Comparison of ENCODE assay signal across 11 cellular contexts in genomic region chr6:159045826-159046225, GRCh38. TPM values are rescaled to one million over a fixed set of nuclear protein-coding genes. Genes with fewer than 3 reads are reported as not detected.
DNase-seq lines count a peak whose midpoint lies in the region; ATAC-seq lines count a peak whose summit lies in the region.
"Had no signal": no experiment of that assay in that cellular context is flagged by ENCODE, and none has a peak within 500 bp of the region (broad histone marks: within the 10 kb centered on the region; RNA-seq: fewer than 3 reads in every experiment).

No MANE protein-coding gene starts in this region.

- peak overlapping the region; percentile 87 for H3K4me3 Mint-ChIP-seq in activated CD4-positive, alpha-beta T cell treated with anti-CD3 and anti-CD28 coated beads for 36 hours
- H3K4me3 Mint-ChIP-seq in activated CD8-positive, alpha-beta T cell treated with anti-CD3 and anti-CD28 coated beads, Interleukin-2, amount 10 ng/mL, durations not matched to agents 7 days and 5 days: peak overlapping the region; percentile 100
- H3K4me3 Mint-ChIP-seq in natural killer cell treated with Interleukin-12 subunit alpha and Interleukin-12 subunit beta and Interleukin-15 and Interleukin-18, amount 100 ng/mL, for 72 hours: peak overlapping the region; percentile 95

- in situ Hi-C loops in KBM-7 (cut with MboI; ENCODE audit: low pct_unique_long_range_greater_than_20kb, low sequenced_read_pairs): no loop called here

- POLR2A ChIA-PET in activated CD4-positive, alpha-beta T cell treated with anti-CD3 and anti-CD28 coated beads for 36 hours (lab: Charles Lee): no interaction called here
- POLR2A ChIA-PET in activated CD8-positive, alpha-beta T cell treated with anti-CD3 and anti-CD28 coated beads, Interleukin-2, amount 10 ng/mL, durations not matched to agents 7 days and 5 days (lab: Charles Lee): interaction anchor here (1.7 to 7.0 kb wide), 3 partner anchors 11 to 234 kb away, joined by 4 to 155 read pairs (median 38); no protein-coding TSS in a partner anchor

- no peaks in the 10 kb centered on the region for H3K9me3 Mint-ChIP-seq in activated CD4-positive, alpha-beta T cell treated with anti-CD3 and anti-CD28 coated beads for 36 hours (ENCODE audit: low read depth)
- no peaks in the 10 kb centered on the region for H3K9me3 Mint-ChIP-seq in activated CD8-positive, alpha-beta T cell treated with anti-CD3 and anti-CD28 coated beads, Interleukin-2, amount 10 ng/mL, durations not matched to agents 7 days and 5 days (ENCODE audit: insufficient read depth)
- no peaks in the 10 kb centered on the region for H3K9me3 Mint-ChIP-seq in natural killer cell treated with Interleukin-12 subunit alpha and Interleukin-12 subunit beta and Interleukin-15 and Interleukin-18, amount 100 ng/mL, for 72 hours

- no peak for ATAC-seq in activated CD4-positive, alpha-beta T cell treated with anti-CD3 and anti-CD28 coated beads for 36 hours
- no peak for ATAC-seq in activated CD8-positive, alpha-beta T cell treated with anti-CD3 and anti-CD28 coated beads, Interleukin-2, amount 10 ng/mL, durations not matched to agents 7 days and 5 days
- no peak for ATAC-seq in natural killer cell treated with Interleukin-12 subunit alpha and Interleukin-12 subunit beta and Interleukin-15 and Interleukin-18, amount 100 ng/mL, for 72 hours

- no peaks in the 10 kb centered on the region for H3K27me3 Mint-ChIP-seq in activated CD4-positive, alpha-beta T cell treated with anti-CD3 and anti-CD28 coated beads for 36 hours
- no peaks in the 10 kb centered on the region for H3K27me3 Mint-ChIP-seq in activated CD8-positive, alpha-beta T cell treated with anti-CD3 and anti-CD28 coated beads, Interleukin-2, amount 10 ng/mL, durations not matched to agents 7 days and 5 days (ENCODE audit: low read depth)
- no peaks in the 10 kb centered on the region for H3K27me3 Mint-ChIP-seq in natural killer cell treated with Interleukin-12 subunit alpha and Interleukin-12 subunit beta and Interleukin-15 and Interleukin-18, amount 100 ng/mL, for 72 hours

- peak overlapping the region; percentile 97 for H3K27ac Mint-ChIP-seq in activated CD4-positive, alpha-beta T cell treated with anti-CD3 and anti-CD28 coated beads for 36 hours
- peak overlapping the region; percentile 99 for H3K27ac Mint-ChIP-seq in activated CD8-positive, alpha-beta T cell treated with anti-CD3 and anti-CD28 coated beads, Interleukin-2, amount 10 ng/mL, durations not matched to agents 7 days and 5 days
- peak overlapping the region; percentile 94 for H3K27ac Mint-ChIP-seq in natural killer cell treated with Interleukin-12 subunit alpha and Interleukin-12 subunit beta and Interleukin-15 and Interleukin-18, amount 100 ng/mL, for 72 hours

- H3K4me1 Mint-ChIP-seq in activated CD4-positive, alpha-beta T cell treated with anti-CD3 and anti-CD28 coated beads for 36 hours: peaks cover 58% of the 10 kb centered on the region
- H3K4me1 Mint-ChIP-seq in activated CD8-positive, alpha-beta T cell treated with anti-CD3 and anti-CD28 coated beads, Interleukin-2, amount 10 ng/mL, durations not matched to agents 7 days and 5 days (ENCODE audit: low read depth): peaks cover 53% of the 10 kb centered on the region
- H3K4me1 Mint-ChIP-seq in natural killer cell treated with Interleukin-12 subunit alpha and Interleukin-12 subunit beta and Interleukin-15 and Interleukin-18, amount 100 ng/mL, for 72 hours (ENCODE audit: low read depth in 2 of 2): peaks cover 38 to 43% of the 10 kb centered on the region in 2 donors

- CTCF ChIA-PET in activated CD4-positive, alpha-beta T cell treated with anti-CD3 and anti-CD28 coated beads for 36 hours (lab: Charles Lee): interaction anchor here (1.8 to 11.9 kb wide), 3 partner anchors 11 to 58 kb away, joined by 12 to 330 read pairs (median 23); no protein-coding TSS in a partner anchor
- CTCF ChIA-PET in activated CD8-positive, alpha-beta T cell treated with anti-CD3 and anti-CD28 coated beads, Interleukin-2, amount 10 ng/mL, durations not matched to agents 7 days and 5 days (lab: Charles Lee): interaction anchor here (7.3 to 11.4 kb wide), 2 partner anchors 10 to 61 kb away, joined by 94 to 426 read pairs; no protein-coding TSS in a partner anchor

- intact Hi-C loops in activated CD4-positive, alpha-beta T cell treated with anti-CD3 and anti-CD28 coated beads for 36 hours (cut with DNase I, micrococcal nuclease): loop anchor here (1.0 to 10.0 kb wide), 6 partner anchors 13 to 649 kb away; partner anchors contain the start of genes RSPH3 (in 1 of the 2) and SOD2 (in 1 of the 2)

- H3K36me3 Mint-ChIP-seq in activated CD4-positive, alpha-beta T cell treated with anti-CD3 and anti-CD28 coated beads for 36 hours (ENCODE audit: low read depth): peaks cover 38% of the 10 kb centered on the region
- H3K36me3 Mint-ChIP-seq in activated CD8-positive, alpha-beta T cell treated with anti-CD3 and anti-CD28 coated beads, Interleukin-2, amount 10 ng/mL, durations not matched to agents 7 days and 5 days (ENCODE audit: low read depth): peaks cover 39% of the 10 kb centered on the region
- H3K36me3 Mint-ChIP-seq in natural killer cell treated with Interleukin-12 subunit alpha and Interleukin-12 subunit beta and Interleukin-15 and Interleukin-18, amount 100 ng/mL, for 72 hours: peaks cover 38% of the 10 kb centered on the region

- DNase-seq in activated CD4-positive, alpha-beta T cell treated with anti-CD3 and anti-CD28 coated beads for 36 hours: no peak
- no peak for DNase-seq in activated CD4-positive, alpha-beta T cell treated with anti-CD3 and anti-CD28 coated beads, Interleukin-2, amount 50 U/mL, for 1 hour
- DNase-seq in KBM-7 (peak; percentile 29), SW480 (ENCODE audit: low spot score) (no peak), NCI-H446 treated with DMSO at 0.1 percent for 48 hours (lab: John Stamatoyannopoulos, UW) (no peak)
- peak; percentile 21 for DNase-seq in activated CD8-positive, alpha-beta T cell treated with anti-CD3 and anti-CD28 coated beads, Interleukin-2, amount 10 ng/mL, durations not matched to agents 7 days and 5 days
- DNase-seq in natural killer cell treated with Interleukin-12 subunit alpha and Interleukin-12 subunit beta and Interleukin-15 and Interleukin-18, amount 100 ng/mL, for 72 hours (ENCODE audit: low spot score): no peak
- no peak for DNase-seq in stimulated activated CD4-positive, alpha-beta T cell treated with anti-CD3 and anti-CD28 coated beads, Interleukin-15, amount 100 ng/mL, for 24 hours
- DNase-seq: ACHN, midbrain, MM.1S had no signal

RNA-seq across cellular contexts. Expression of gene TAGAP, which starts 1.0 kb away (rescaled TPM):
- 10 to 100 TPM; 44.8 to 51.0 TPM for total RNA-seq in activated CD4-positive, alpha-beta T cell treated with anti-CD3 and anti-CD28 coated beads for 36 hours
- 10 to 100 TPM; 64.5 to 67.0 TPM for total RNA-seq in activated CD8-positive, alpha-beta T cell treated with anti-CD3 and anti-CD28 coated beads, Interleukin-2, amount 10 ng/mL, durations not matched to agents 7 days and 5 days
- 10 to 100 TPM; 39.6 to 46.8 TPM for total RNA-seq in natural killer cell treated with Interleukin-12 subunit alpha and Interleukin-12 subunit beta and Interleukin-15 and Interleukin-18, amount 100 ng/mL, for 72 hours

RNA-seq across cellular contexts. Expression of gene RSPH3, which starts 45.8 kb away (rescaled TPM):
- total RNA-seq in activated CD4-positive, alpha-beta T cell treated with anti-CD3 and anti-CD28 coated beads for 36 hours: 1 to 10 TPM; 6.5 to 9.3 TPM
- total RNA-seq in activated CD8-positive, alpha-beta T cell treated with anti-CD3 and anti-CD28 coated beads, Interleukin-2, amount 10 ng/mL, durations not matched to agents 7 days and 5 days: 1 to 10 TPM; 1.4 TPM
- 1 to 10 TPM; 1.9 to 2.4 TPM for total RNA-seq in natural killer cell treated with Interleukin-12 subunit alpha and Interleukin-12 subunit beta and Interleukin-15 and Interleukin-18, amount 100 ng/mL, for 72 hours

Comparison
In these comparisons a context has a peak if more than half of its experiments do, and no peak if none do; other contexts are left out.
1. DNase-seq: peak in KBM-7 (single experiment) and activated CD8-positive, alpha-beta T cell treated with anti-CD3 and anti-CD28 coated beads, Interleukin-2, amount 10 ng/mL, durations not matched to agents 7 days and 5 days (single experiment); none in activated CD4-positive, alpha-beta T cell treated with anti-CD3 and anti-CD28 coated beads for 36 hours (single experiment), activated CD4-positive, alpha-beta T cell treated with anti-CD3 and anti-CD28 coated beads, Interleukin-2, amount 50 U/mL, for 1 hour (single experiment), natural killer cell treated with Interleukin-12 subunit alpha and Interleukin-12 subunit beta and Interleukin-15 and Interleukin-18, amount 100 ng/mL, for 72 hours (single experiment), SW480 (single experiment), NCI-H446 treated with DMSO at 0.1 percent for 48 hours (single experiment) and stimulated activated CD4-positive, alpha-beta T cell treated with anti-CD3 and anti-CD28 coated beads, Interleukin-15, amount 100 ng/mL, for 24 hours (single experiment).
2. Peak in every context shown above with its lines, with median percentiles within 50 percentile points of each other: H3K27ac Mint-ChIP-seq and H3K4me3 Mint-ChIP-seq.